Comparison of ENCODE assay signal across 23 cellular contexts in genomic region chr3:136263251-136263650, GRCh38.
"Had no signal": no experiment of that assay in that cellular context is flagged by ENCODE, and none has a peak within 500 bp of the region (broad histone marks: within the 10 kb centered on the region; RNA-seq: fewer than 3 reads in every experiment).

No MANE protein-coding gene starts in this region.

- DNase-seq: islet precursor cell; lower lobe of right lung; mammary epithelial cell; mesenchymal stem cell; naive thymus-derived CD8-positive, alpha-beta T cell; occipital lobe; ovary; right lobe of liver; stimulated activated CD4-positive, alpha-beta T cell treated with anti-CD3 and anti-CD28 coated beads, Interleukin-12 subunit alpha, Interleukin-12 subunit beta, amount 100 ng/mL, for 4 hours; stimulated activated CD4-positive, alpha-beta T cell treated with anti-CD3 and anti-CD28 coated beads, Interleukin-15, amount 100 ng/mL, for 24 hours; stimulated activated CD4-positive, alpha-beta T cell treated with anti-CD3 and anti-CD28 coated beads, Interleukin-2, amount 100 ng/mL, for 24 hours; stimulated activated CD4-positive, alpha-beta T cell treated with anti-CD3 and anti-CD28 coated beads, Interleukin-4, amount 100 ng/mL, for 1 hour; stimulated activated naive B cell treated with anti-CD40 and anti-IgM and Interleukin-4, amounts not matched to agents 10 μg/mL and 1 μg/mL and 100 μg/mL, for 72 hours; stimulated activated naive CD8-positive, alpha-beta T cell treated with anti-CD3 and anti-CD28 coated beads, Interleukin-15, Interleukin-2, amounts not matched to agents 100 U/mL and 50 U/mL, for 24 hours; stomach; thyroid gland; transverse colon; upper lobe of left lung had no signal

- H3K27ac ChIP-seq: hepatocyte, lower lobe of right lung, right lobe of liver, stomach, thyroid gland, transverse colon, upper lobe of left lung, vagina had no signal

- H3K79me2 ChIP-seq: hepatocyte had no signal

- H3K4me1 ChIP-seq: lower lobe of right lung, right atrium auricular region, right lobe of liver, stomach, testis, thyroid gland, transverse colon, upper lobe of left lung, vagina had no signal

- H3K4me2 ChIP-seq: hepatocyte had no signal

- H3K36me3 ChIP-seq: ovary had no signal

- H2AFZ ChIP-seq: hepatocyte had no signal

- H3K9me3 ChIP-seq: lower lobe of right lung, ovary, right atrium auricular region, right lobe of liver, stomach, testis, thyroid gland, transverse colon, upper lobe of left lung, vagina had no signal

- H3K4me3 ChIP-seq: hepatocyte, lower lobe of right lung, ovary, right atrium auricular region, right lobe of liver, stomach, testis, thyroid gland, transverse colon, upper lobe of left lung, vagina had no signal

- H3K27me3 ChIP-seq: hepatocyte, ovary, right atrium auricular region, right lobe of liver, stomach, testis, thyroid gland, transverse colon, upper lobe of left lung, vagina had no signal

- ATAC-seq: left lobe of liver; lower lobe of right lung; naive thymus-derived CD8-positive, alpha-beta T cell; right lobe of liver; stimulated activated naive B cell treated with anti-CD40 and anti-IgM and Interleukin-4, amounts not matched to agents 10 μg/mL and 1 μg/mL and 100 μg/mL, for 72 hours; stimulated activated naive CD8-positive, alpha-beta T cell treated with anti-CD3 and anti-CD28 coated beads, Interleukin-15, Interleukin-2, amounts not matched to agents 100 U/mL and 50 U/mL, for 24 hours had no signal
